ENCODE assay signal across 34 cellular contexts in genomic region chr5:144418719-144419118, GRCh38.
"Had no signal": no experiment of that assay in that cellular context is flagged by ENCODE, and none has a peak within 500 bp of the region (broad histone marks: within the 10 kb centered on the region; RNA-seq: fewer than 3 reads in every experiment).

No MANE protein-coding gene starts in this region.

- H3K4me1 ChIP-seq: adrenal gland, ascending aorta, breast epithelium had no signal

- H3K9me3 ChIP-seq: adrenal gland, ascending aorta, body of pancreas, breast epithelium had no signal

- DNase-seq: activated effector memory CD4-positive, alpha-beta T cell treated with anti-CD3 and anti-CD28 coated beads, Interleukin-2, amount 50 U/mL, for 16 hours; activated effector memory CD4-positive, alpha-beta T cell treated with Interleukin-2 at 50 U/mL for 16 hours; activated gamma-delta T cell; activated gamma-delta T cell treated with Interleukin-2 at 50 U/mL for 16 hours; activated naive CD4-positive, alpha-beta T cell; activated naive CD4-positive, alpha-beta T cell treated with anti-CD3 and anti-CD28 coated beads for 36 hours; activated naive CD4-positive, alpha-beta T cell treated with anti-CD3 and anti-CD28 coated beads, Interleukin-2, amount 10 ng/mL, durations not matched to agents 7 days and 5 days; activated naive CD4-positive, alpha-beta T cell treated with anti-CD3 and anti-CD28 coated beads, Interleukin-2, amount 50 U/mL, for 16 hours; activated naive CD4-positive, alpha-beta T cell treated with Interleukin-2 at 50 U/mL for 16 hours; activated naive CD8-positive, alpha-beta T cell treated with anti-CD3 and anti-CD28 coated beads for 36 hours; activated naive CD8-positive, alpha-beta T cell treated with anti-CD3 and anti-CD28 coated beads, Interleukin-2, amount 10 ng/mL, durations not matched to agents 7 days and 5 days; activated naive CD8-positive, alpha-beta T cell treated with anti-CD3 and anti-CD28 coated beads, Interleukin-2, amount 50 U/mL, for 24 hours; activated T-cell treated with anti-CD3 and anti-CD28 coated beads for 4 hours; activated T-cell treated with anti-CD3 and anti-CD28 coated beads, Interleukin-2, amount 50 U/mL, for 1 hour; activated T-cell treated with anti-CD3 and anti-CD28 coated beads, Interleukin-2, amount 50 U/mL, for 24 hours; activated T-cell treated with anti-CD3 and anti-CD28 coated beads, Interleukin-2, amount 50 U/mL, for 4 hours; activated T-cell treated with anti-CD3 and anti-CD28 coated beads, Interleukin-2, amount 50 U/mL, for 48 hours; activated T-cell treated with anti-CD3 and anti-CD28 coated beads, Interleukin-2, amount 50 U/mL, for 72 hours; adrenal gland; amniotic stem cell; amygdala; anterior cingulate cortex; aorta; body of pancreas; brain microvascular endothelial cell; caudate nucleus; central memory CD4-positive, alpha-beta T cell had no signal

- H3K27me3 ChIP-seq: adrenal gland, ascending aorta, body of pancreas, brain microvascular endothelial cell, breast epithelium, cardiac muscle cell had no signal

- FAIRE-seq: astrocyte, bronchial epithelial cell had no signal

- H3K27ac ChIP-seq: adrenal gland, ascending aorta, body of pancreas, brain microvascular endothelial cell, breast epithelium, cardiac muscle cell had no signal

- H3K36me3 ChIP-seq: adrenal gland, ascending aorta, brain microvascular endothelial cell, breast epithelium, cardiac muscle cell had no signal

- H3K4me3 ChIP-seq: adrenal gland, ascending aorta, body of pancreas, breast epithelium, cardiac muscle cell had no signal

- ATAC-seq: activated naive CD4-positive, alpha-beta T cell treated with anti-CD3 and anti-CD28 coated beads, Interleukin-2, amount 50 U/mL, for 72 hours; activated naive CD8-positive, alpha-beta T cell treated with anti-CD3 and anti-CD28 coated beads, Interleukin-2, amount 50 U/mL, for 24 hours; activated T-cell treated with anti-CD3 and anti-CD28 coated beads, Interleukin-2, amount 50 U/mL, for 4 hours; activated T-cell treated with anti-CD3 and anti-CD28 coated beads, Interleukin-2, amount 50 U/mL, for 72 hours; activated T-helper 17 cell treated with anti-CD3 and anti-CD28 coated beads, Interleukin-2, amount 50 U/mL, for 72 hours; body of pancreas had no signal
